20 cellular contexts compared by ENCODE assay signal in genomic region chr15:67818464-67818863, GRCh38. TPM values are rescaled to one million over a fixed set of nuclear protein-coding genes. Genes with fewer than 3 reads are reported as not detected.
DNase-seq lines count a peak whose midpoint lies in the region; ATAC-seq and TF ChIP-seq lines count a peak whose summit lies in the region.
"Had no signal": no experiment of that assay in that cellular context is flagged by ENCODE, and none has a peak within 500 bp of the region (broad histone marks: within the 10 kb centered on the region; RNA-seq: fewer than 3 reads in every experiment).

No MANE protein-coding gene starts in this region.

- H2BK12ac ChIP-seq in H9 (ENCODE audit: insufficient read length, low read depth, low read length), result no peak overlapping the region

- H3K4me2 ChIP-seq in H9 (ENCODE audit: insufficient read depth, insufficient read length, low read length) (no peak overlapping the region), Karpas-422 (ENCODE audit: low read depth, low read length, poor library complexity, severe bottlenecking) (no peak overlapping the region)
- H3K4me2 ChIP-seq: A549 had no signal

- H3K9me3 Mint-ChIP-seq in CD14-positive monocyte, result peaks cover 0 to 15% (median 10%) of the 10 kb centered on the region in 7 donors
- peaks cover under 1 to 2% of the 10 kb centered on the region in 2 experiments; a peak in 4 of 5 replicates for H3K9me3 Mint-ChIP-seq in H9
- H3K9me3 Mint-ChIP-seq in chondrocyte (ENCODE audit: low read depth), result peaks cover 18% of the 10 kb centered on the region

- H3K27ac Mint-ChIP-seq in CD14-positive monocyte (no peak overlapping the region), H9 (no peak overlapping the region; a peak in 1 of 7 replicates), chondrocyte (ENCODE audit: unreplicated experiment) (no peak overlapping the region)
- H3K27ac Mint-ChIP-seq: CD4-positive, alpha-beta memory T cell had no signal

- no peak overlapping the region for H2BK20ac ChIP-seq in H9 (ENCODE audit: low read depth, low read length, poor library complexity, severe bottlenecking)

- DNase-seq in CD14-positive monocyte (ENCODE audit: low spot score) (peak; percentile 5), H9 (peak; percentile 4), chondrocyte (ENCODE audit: low spot score) (peak; percentile 9), posterior vena cava (ENCODE audit: low spot score) (peak; percentile 47), Karpas-422 (no peak), gastrocnemius medialis (no peak), germinal center (ENCODE audit: low spot score) (no peak)
- DNase-seq: AML-193, DMS153, DMS79, GDM1, GM23248, HCEC 1CT, IMR-90 had no signal

- no peak for TF ChIP-seq POLR2A in gastrocnemius medialis (IDR thresholded peaks at IDR 0.05)

- in situ Hi-C loops in gastrocnemius medialis (cut with MboI; ENCODE audit: low sequenced_read_pairs in 4 of 4), result no loop called here

- no peak overlapping the region for H3K4ac ChIP-seq in H9 (ENCODE audit: low read depth, low read length)

- no peak overlapping the region for H3K23ac ChIP-seq in H9 (ENCODE audit: insufficient read length, low read depth, low read length)

- H2AFZ ChIP-seq in H9 (ENCODE audit: low read length) (no peak overlapping the region), Karpas-422 (ENCODE audit: low read length) (no peak overlapping the region)
- H2AFZ ChIP-seq: GM23248 had no signal

- H3K79me1 ChIP-seq in H9 (ENCODE audit: insufficient read depth, low read depth, low read length, poor library complexity, severe bottlenecking), result no peaks in the 10 kb centered on the region

- peaks cover 49% of the 10 kb centered on the region for H3K27me3 ChIP-seq in H9 (ENCODE audit: insufficient read depth, low read length)
- no peaks in the 10 kb centered on the region for H3K27me3 ChIP-seq in Karpas-422 (ENCODE audit: low read length)
- peaks cover 49 to 69% (median 68%) of the 10 kb centered on the region in 3 donors for H3K27me3 ChIP-seq in gastrocnemius medialis

- H4K20me1 ChIP-seq in H9 (ENCODE audit: control insufficient read depth, insufficient read depth, insufficient read length) (peaks cover 3% of the 10 kb centered on the region), Karpas-422 (ENCODE audit: insufficient read depth, low read depth, low read length) (0 out of 2 replicates have a peak, but pooled peaks cover 6% of the 10 kb centered on the region)

- no peak overlapping the region for H3K27ac ChIP-seq in H9 (ENCODE audit: insufficient read length, low read depth, low read length)
- no peak overlapping the region for H3K27ac ChIP-seq in Karpas-422 (ENCODE audit: low read length)
- H3K27ac ChIP-seq in gastrocnemius medialis, result no peak overlapping the region
- H3K27ac ChIP-seq: A549, C4-2B, GM23248 had no signal

- H3K4me1 ChIP-seq in H9 (ENCODE audit: insufficient read depth, low read length) (no peaks in the 10 kb centered on the region), Karpas-422 (ENCODE audit: low read length) (peaks cover 8% of the 10 kb centered on the region), gastrocnemius medialis (peaks cover 0 to 6% of the 10 kb centered on the region in 2 donors)
- H3K4me1 ChIP-seq: A549 had no signal

- no peak overlapping the region for H3T11ph ChIP-seq in H9 (ENCODE audit: low read length)

- H3K9me3 ChIP-seq in H9 (ENCODE audit: control insufficient read depth, low read depth, low read length) (no peaks in the 10 kb centered on the region), Karpas-422 (ENCODE audit: low read length) (no peaks in the 10 kb centered on the region), gastrocnemius medialis (peaks cover 0 to 4% (median 0%) of the 10 kb centered on the region in 3 donors)
- H3K9me3 ChIP-seq: A549 had no signal

- no peaks in the 10 kb centered on the region for H3K9me2 ChIP-seq in Karpas-422 (replicated peaks; ENCODE audit: insufficient read depth, low read length)

- peaks cover 64 to 73% (median 65%) of the 10 kb centered on the region in 3 donors for H3K27me3 Mint-ChIP-seq in CD14-positive monocyte (ENCODE audit: low read depth in 3 of 3)
- peaks cover 75% of the 10 kb centered on the region for H3K27me3 Mint-ChIP-seq in H9 (ENCODE audit: low read depth)
- H3K27me3 Mint-ChIP-seq in chondrocyte (ENCODE audit: low read depth), result peaks cover 40% of the 10 kb centered on the region

- H3K14ac ChIP-seq in H9 (ENCODE audit: insufficient read depth, low read length), result no peak overlapping the region

- H3K4me3 ChIP-seq in Karpas-422 (ENCODE audit: low read length), result no peak overlapping the region
- H3K4me3 ChIP-seq in gastrocnemius medialis, result no peak overlapping the region
- H3K4me3 ChIP-seq: A549, GM23248 had no signal

- H3K36me3 ChIP-seq in Karpas-422 (ENCODE audit: insufficient read depth, low read length), result no peaks in the 10 kb centered on the region; the same call in 1 of the 2 replicates
- no peaks in the 10 kb centered on the region for H3K36me3 ChIP-seq in gastrocnemius medialis

- peaks cover 16% of the 10 kb centered on the region for H3K4me1 Mint-ChIP-seq in CD14-positive monocyte
- peaks cover 12 to 31% of the 10 kb centered on the region in 2 experiments for H3K4me1 Mint-ChIP-seq in H9
- H3K4me1 Mint-ChIP-seq in chondrocyte (ENCODE audit: low read depth), result peaks cover 10% of the 10 kb centered on the region

- H3K23me2 ChIP-seq in H9 (ENCODE audit: insufficient read length, low read depth, low read length, poor library complexity, severe bottlenecking), result no peaks in the 10 kb centered on the region

- TF ChIP-seq CTCF in CD14-positive monocyte (IDR thresholded peaks at IDR 0.05) (no peak), H9 (conservative IDR thresholded peaks at IDR 0.05) (no peak), chondrocyte (IDR thresholded peaks at IDR 0.05) (no peak), gastrocnemius medialis (IDR thresholded peaks at IDR 0.05 in 4 of 5, conservative IDR thresholded peaks at IDR 0.05 in 1 of 5) (no peak)

- H2BK15ac ChIP-seq in H9 (ENCODE audit: low read depth, low read length), result no peak overlapping the region

- H2BK5ac ChIP-seq in H9 (ENCODE audit: insufficient read length, low read length), result no peak overlapping the region

- H2AK5ac ChIP-seq in H9 (ENCODE audit: insufficient read length, low read length), result no peak overlapping the region

- intact Hi-C loops in CD14-positive monocyte (cut with micrococcal nuclease), result no loop called here
- intact Hi-C loops in posterior vena cava (cut with DNase I), result no loop called here
- intact Hi-C loops in gastrocnemius medialis (cut with DNase I; ENCODE audit: low total_unique reads), result no loop called here

- H4K5ac ChIP-seq in H9 (ENCODE audit: insufficient read length, low read depth, low read length), result no peak overlapping the region

- H4K91ac ChIP-seq in H9 (ENCODE audit: insufficient read length, low read depth, low read length), result no peak overlapping the region

- no peak overlapping the region for H3K9ac ChIP-seq in H9 (ENCODE audit: extremely low read depth, insufficient read length, low read length)
- no peak overlapping the region for H3K9ac ChIP-seq in Karpas-422 (ENCODE audit: low read length)
- H3K9ac ChIP-seq: GM23248 had no signal

- H3K36me3 Mint-ChIP-seq in CD14-positive monocyte, result peaks cover 5 to 10% of the 10 kb centered on the region in 2 donors
- peaks cover 0 to 4% (median 0%) of the 10 kb centered on the region in 3 experiments; a peak in 3 of 7 replicates for H3K36me3 Mint-ChIP-seq in H9 (ENCODE audit: insufficient read depth in 1 of 3, low read depth in 3 of 3)
- H3K36me3 Mint-ChIP-seq in chondrocyte (ENCODE audit: low read depth), result peaks cover 5% of the 10 kb centered on the region

- WGBS in H9 (ENCODE audit: extremely low coverage, insufficient read length, low lambda C conversion rate), result no CpG with 5 or more reads among the region's 3 CpGs

- H4K8ac ChIP-seq in H9 (replicated peaks; ENCODE audit: insufficient read length, low read depth, low read length), result no peak overlapping the region

- no peak overlapping the region for H3K18ac ChIP-seq in H9 (ENCODE audit: insufficient read length, low read depth, low read length)

- H2BK120ac ChIP-seq in H9 (ENCODE audit: low read depth, low read length, poor library complexity, severe bottlenecking), result no peak overlapping the region

- no peak for ATAC-seq in gastrocnemius medialis
- ATAC-seq: A549 had no signal

- H3K4me3 Mint-ChIP-seq in CD14-positive monocyte (peak overlapping the region in 1 of 2 donors; percentile 35), H9 (no peak overlapping the region), chondrocyte (ENCODE audit: unreplicated experiment) (no peak overlapping the region)
- H3K4me3 Mint-ChIP-seq: CD4-positive, alpha-beta memory T cell had no signal

- no peak overlapping the region for H3K56ac ChIP-seq in H9 (ENCODE audit: insufficient read length, low read depth, low read length)

- H3K79me2 ChIP-seq in H9 (ENCODE audit: insufficient read depth, low read length), result no peaks in the 10 kb centered on the region
- no peaks in the 10 kb centered on the region for H3K79me2 ChIP-seq in Karpas-422 (ENCODE audit: low read length)

RNA-seq across cellular contexts. Expression of gene SKOR1, which starts 6.8 kb away (rescaled TPM):
- polyA plus RNA-seq in CD14-positive monocyte, result not detected
- total RNA-seq in H9 (2021), result 0.13 TPM in 2 replicates
- total RNA-seq in chondrocyte, result 0.15 to 0.27 TPM (median 0.22 TPM) in 3 replicates
- total RNA-seq in posterior vena cava, result under 1 TPM; 0.51 to 0.76 TPM
- total RNA-seq in Karpas-422 (2014; rRNA removed; shearing (Covaris generic); ENCODE audit: low replicate concordance), result 0.43 and 0.45 TPM in 2 replicates
- 1 to 10 TPM in 1 of 4 donors, under 1 TPM in 3; 0.13 to 2.1 (median 0.25) TPM for total RNA-seq in gastrocnemius medialis
- total RNA-seq: Daoy, H4, IMR-90 had no signal
- polyA plus RNA-seq: GM23248 had no signal

RNA-seq across cellular contexts. Expression of gene RNU6-1, which starts 21.4 kb away (rescaled TPM):
- polyA plus RNA-seq in CD14-positive monocyte, result not detected
- total RNA-seq in H9 (2021) (not detected in 2 replicates), chondrocyte (not detected in 3 replicates), posterior vena cava (not detected), gastrocnemius medialis (not detected)
- not detected in 2 replicates for total RNA-seq in Karpas-422 (2014; rRNA removed; shearing (Covaris generic); ENCODE audit: low replicate concordance)
- total RNA-seq: CD4-positive, alpha-beta memory T cell; Daoy; GM23248; H4; IMR-90 had no signal
- polyA plus RNA-seq: A549; BJ; CD4-positive, alpha-beta memory T cell; GM23248; IMR-90 had no signal

Comparison
In these comparisons a context has a peak if more than half of its experiments do, and no peak if none do; other contexts are left out.
1. DNase-seq: peak in CD14-positive monocyte (single experiment), H9 (single experiment), chondrocyte (single experiment) and posterior vena cava (single experiment); none in Karpas-422 (single experiment), gastrocnemius medialis (0 of 2) and germinal center (single experiment).